Comparison of ENCODE assay signal across 2 cellular contexts in genomic region chr15:48910554-48910953, GRCh38. TPM values are rescaled to one million over a fixed set of nuclear protein-coding genes. Genes with fewer than 3 reads are reported as not detected.
"Had no signal": no experiment of that assay in that cellular context is flagged by ENCODE, and none has a peak within 500 bp of the region (broad histone marks: within the 10 kb centered on the region; RNA-seq: fewer than 3 reads in every experiment).

No MANE protein-coding gene starts in this region.

RNA-seq across cellular contexts. Expression of gene SHC4, which starts 53.2 kb away (rescaled TPM):
- total RNA-seq: esophagus mucosa had no signal
- polyA plus RNA-seq: endothelial cell of umbilical vein had no signal
